19 cellular contexts compared by ENCODE assay signal in the genomic region with DNA sequence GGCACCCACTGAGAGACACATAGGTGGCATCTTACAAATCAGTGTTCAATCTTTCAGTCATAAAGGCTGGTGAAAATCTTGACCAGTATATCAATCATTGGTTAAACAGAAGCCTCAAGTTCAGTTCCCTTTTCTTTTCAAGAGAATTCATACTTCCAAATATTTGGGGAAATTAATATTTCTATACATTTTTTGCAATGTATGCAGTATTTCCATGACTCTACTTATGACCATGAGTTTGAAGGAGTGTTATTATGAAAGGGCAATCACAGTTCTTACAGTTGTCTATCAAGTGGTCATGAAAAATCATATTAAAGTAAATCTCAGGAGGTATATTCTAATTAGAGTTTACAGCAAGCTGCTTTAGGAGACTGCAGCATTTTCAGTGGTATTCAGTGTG.
DNase-seq lines count a peak whose midpoint lies in the region; ATAC-seq, FAIRE-seq and TF ChIP-seq lines count a peak whose summit lies in the region.
"Had no signal": no experiment of that assay in that cellular context is flagged by ENCODE, and none has a peak within 500 bp of the region (broad histone marks: within the 10 kb centered on the region; RNA-seq: fewer than 3 reads in every experiment).

No MANE protein-coding gene starts in this region.

- TF ChIP-seq CTCF in HepG2 (CRISPR knock-in tag; IDR thresholded peaks at IDR 0.05) (no peak), right lobe of liver (IDR thresholded peaks at IDR 0.05) (no peak), K562 (IDR thresholded peaks at IDR 0.05 in 2 of 3, conservative IDR thresholded peaks at IDR 0.05 in 1 of 3; ENCODE audit: insufficient read depth in 2 of 3, low read depth in 1 of 3, low read length in 3 of 3) (no peak)

- H3K36me3 ChIP-seq in HepG2 (replicated peaks in 1 of 2; ENCODE audit: control insufficient read depth in 1 of 2, insufficient read depth in 2 of 2, low read length in 2 of 2) (no peaks in the 10 kb centered on the region), right lobe of liver (no peaks in the 10 kb centered on the region), K562 (ENCODE audit: control insufficient read depth, insufficient read depth, low read length) (no peaks in the 10 kb centered on the region)
- H3K36me3 ChIP-seq: BE2C, BLaER1 had no signal

- BruUV-seq in HepG2 (replicated peaks; lab: Mats Ljungman, UMichigan), result no TSS peak
- no TSS peak for BruUV-seq in K562 (replicated peaks; lab: Mats Ljungman, UMichigan)

- TF ChIP-seq EP300 in HepG2 (IDR thresholded peaks at IDR 0.05; ENCODE audit: low read depth in 2 of 2, low read length in 2 of 2) (no peak), HepG2 (CRISPR knock-in tag; IDR thresholded peaks at IDR 0.05; ENCODE audit: borderline replicate concordance) (no peak), K562 (IDR thresholded peaks at IDR 0.05; ENCODE audit: low read length) (no peak)

- no peak overlapping the region for H3K27ac ChIP-seq in HepG2 (ENCODE audit: extremely low read length, insufficient read depth, low read length)
- no peak overlapping the region for H3K27ac ChIP-seq in right lobe of liver
- no peak overlapping the region for H3K27ac ChIP-seq in K562 (ENCODE audit: extremely low read depth, low read depth, low read length)
- H3K27ac ChIP-seq: 22Rv1, BLaER1 had no signal

- no peaks in the 10 kb centered on the region for H3K9me1 ChIP-seq in K562 (ENCODE audit: control insufficient read depth, insufficient read depth, low read length)

- H2AFZ ChIP-seq in HepG2 (ENCODE audit: low read length), result no peak overlapping the region
- no peak overlapping the region for H2AFZ ChIP-seq in K562 (ENCODE audit: low read depth, low read length)

- H4K20me1 ChIP-seq in HepG2 (ENCODE audit: insufficient read depth, low read length) (no peaks in the 10 kb centered on the region), K562 (replicated peaks; ENCODE audit: control insufficient read depth, insufficient read depth, low read length) (no peaks in the 10 kb centered on the region)
- H4K20me1 ChIP-seq: BLaER1 had no signal

- TF ChIP-seq RAD21 in HepG2 (CRISPR knock-in tag; IDR thresholded peaks at IDR 0.05), result no peak
- no peak for TF ChIP-seq RAD21 in K562 (CRISPR knock-in tag; conservative IDR thresholded peaks at IDR 0.05 in 1 of 2, IDR thresholded peaks at IDR 0.05 in 1 of 2)

- in situ Hi-C loops in HepG2 (cut with HindIII; ENCODE audit: extremely low pct_ligation_motif_present, low pct_unique_long_range_greater_than_20kb), result no loop called here
- in situ Hi-C loops in K562 (cut with MboI), result no loop called here

- H3K9ac ChIP-seq in HepG2 (ENCODE audit: insufficient read depth, low read depth, low read length) (no peak overlapping the region), K562 (ENCODE audit: insufficient read depth in 1 of 2, low read depth in 2 of 2, low read length in 2 of 2) (no peak overlapping the region)
- H3K9ac ChIP-seq: BLaER1 had no signal

- H3K4me3 ChIP-seq in HepG2 (replicated peaks in 1 of 3; ENCODE audit: insufficient read depth in 1 of 3, low read depth in 2 of 3, low read length in 3 of 3) (no peak overlapping the region), right lobe of liver (no peak overlapping the region), K562 (no peak overlapping the region)
- H3K4me3 ChIP-seq: BLaER1 had no signal

- POLR2A ChIA-PET in HepG2 (lab: Yijun Ruan, JAX), result no interaction called here
- POLR2A ChIA-PET in K562 (lab: Yijun Ruan, JAX), result no interaction called here

- no peak for FAIRE-seq in HepG2 (lab: Jason Lieb, UNC)
- no peak for FAIRE-seq in K562 (lab: Jason Lieb, UNC)
- FAIRE-seq in HTR-8/SVneo (lab: Jason Lieb, UNC), result no peak
- FAIRE-seq: GM12891, GM19239 had no signal

- H3K79me2 ChIP-seq in HepG2 (ENCODE audit: insufficient read depth, low read length) (no peaks in the 10 kb centered on the region), K562 (ENCODE audit: control insufficient read depth, insufficient read depth, low read length) (no peaks in the 10 kb centered on the region)

- no peak for TF ChIP-seq POLR2A in HepG2 (IDR thresholded peaks at IDR 0.05; ENCODE audit: insufficient read depth in 1 of 2, low read depth in 2 of 2, low read length in 2 of 2)
- no peak for TF ChIP-seq POLR2A in right lobe of liver (IDR thresholded peaks at IDR 0.05)
- no peak for TF ChIP-seq POLR2A in K562 (conservative IDR thresholded peaks at IDR 0.05)

- no peaks in the 10 kb centered on the region for H3K4me1 ChIP-seq in HepG2 (ENCODE audit: insufficient read depth, low read length)
- no peaks in the 10 kb centered on the region for H3K4me1 ChIP-seq in right lobe of liver
- H3K4me1 ChIP-seq in K562 (replicated peaks in 1 of 2; ENCODE audit: control insufficient read depth in 2 of 2, insufficient read depth in 2 of 2, low read length in 2 of 2), result no peaks in the 10 kb centered on the region
- H3K4me1 ChIP-seq: BE2C, BLaER1 had no signal

- CTCF ChIA-PET in HepG2 (lab: Yijun Ruan, JAX; ENCODE audit: low intra/inter-chr PET ratio, low total read pairs), result no interaction called here
- CTCF ChIA-PET in K562 (lab: Yijun Ruan, JAX; ENCODE audit: low intra/inter-chr PET ratio), result no interaction called here

- no peak for DNase-seq in HepG2 (ENCODE audit: low spot score)
- DNase-seq in right lobe of liver, result no peak
- no peak for DNase-seq in K562 (ENCODE audit: extremely low read depth in 1 of 4, low spot score in 3 of 4)
- no peak for DNase-seq in DMS79 treated with DMSO at 0.1 percent for 48 hours (lab: John Stamatoyannopoulos, UW)
- DNase-seq in HTR-8/SVneo (ENCODE audit: insufficient read length, low spot score), result no peak
- DNase-seq: BE2C; C1 segment of cervical spinal cord; CD4-positive, alpha-beta memory T cell; CD4-positive, CD25-positive, alpha-beta regulatory T cell; CD8-positive, alpha-beta memory T cell; COR-L47; DMS 273 treated with DMSO at 0.1 percent for 48 hours; DMS153; DMS79; GF-D8 had no signal

- H3K27me3 ChIP-seq in HepG2 (ENCODE audit: control insufficient read depth in 1 of 2, insufficient read depth in 2 of 2, low read length in 2 of 2) (no peaks in the 10 kb centered on the region), right lobe of liver (no peaks in the 10 kb centered on the region), K562 (ENCODE audit: control insufficient read depth in 2 of 2, insufficient read depth in 2 of 2, low read length in 2 of 2) (no peaks in the 10 kb centered on the region)
- H3K27me3 ChIP-seq: BE2C, BLaER1 had no signal

- ATAC-seq in HepG2 (no peak), right lobe of liver (no peak), K562 (no peak)

- intact Hi-C loops in HepG2 (cut with micrococcal nuclease; ENCODE audit: unreplicated experiment) (no loop called here), right lobe of liver (cut with DNase I) (no loop called here), K562 (cut with micrococcal nuclease) (no loop called here)

- no peak overlapping the region for H3K4me2 ChIP-seq in HepG2 (ENCODE audit: low read depth, low read length)
- H3K4me2 ChIP-seq in K562 (ENCODE audit: insufficient read depth, low read length), result no peak overlapping the region
- H3K4me2 ChIP-seq: BLaER1 had no signal

- H3K9me3 ChIP-seq in HepG2 (ENCODE audit: low read length) (no peaks in the 10 kb centered on the region), right lobe of liver (no peaks in the 10 kb centered on the region), K562 (replicated peaks; ENCODE audit: control insufficient read depth, insufficient read depth, low read depth, low read length) (no peaks in the 10 kb centered on the region)
- H3K9me3 ChIP-seq: BE2C, BLaER1 had no signal

TF ChIP-seq in HepG2, 621 proteins besides CTCF, POLR2A, EP300 and RAD21 (continues in another document):
- TF ChIP-seq HHEX (CRISPR knock-in tag; IDR thresholded peaks at IDR 0.05) (no peak), KLF6 (CRISPR knock-in tag; IDR thresholded peaks at IDR 0.05) (no peak), MAFK (conservative IDR thresholded peaks at IDR 0.05 in 1 of 2, IDR thresholded peaks at IDR 0.05 in 1 of 2; ENCODE audit: low read length in 2 of 2) (peak; percentile 16 to 62; a peak in 2 of 4 replicates)

TF ChIP-seq in K562, 482 proteins besides CTCF, POLR2A, EP300 and RAD21 (continues in another document):
- TF ChIP-seq MAFF (IDR thresholded peaks at IDR 0.05; ENCODE audit: low read length) (peak; percentile 43; the same call in 1 of the 2 replicates), GABPB2 (CRISPR knock-in tag; conservative IDR thresholded peaks at IDR 0.05) (no peak), TCF7 (IDR thresholded peaks at IDR 0.05; ENCODE audit: borderline replicate concordance) (no peak), REST (CRISPR knock-in tag; IDR thresholded peaks at IDR 0.05; ENCODE audit: low read depth) (no peak)

Comparison
In these comparisons a context has a peak if more than half of its experiments do, and no peak if none do; other contexts are left out.
1. Of the 241 proteins assayed by ChIP-seq in both HepG2 and K562: peak only in HepG2: none; only in K562: none; in both: MAFF and MAFK; in neither: 239.